ENCODE assay signal across 2 cellular contexts in genomic region chr4:184388106-184388505, GRCh38.
TF ChIP-seq lines count a peak whose summit lies in the region.

No MANE protein-coding gene starts in this region.

TF ChIP-seq in GM23338, 12 proteins besides CTCF, POLR2A, EP300 and RAD21:
- TF ChIP-seq CREB1 (CRISPR knock-in tag; IDR thresholded peaks at IDR 0.05; ENCODE audit: low read depth) (no peak), REST (IDR thresholded peaks at IDR 0.05; ENCODE audit: unreplicated experiment) (no peak), STAT1 (IDR thresholded peaks at IDR 0.05; ENCODE audit: unreplicated experiment) (no peak), ZNF331 (CRISPR knock-in tag; IDR thresholded peaks at IDR 0.05; ENCODE audit: low read depth) (no peak), JUNB (IDR thresholded peaks at IDR 0.05; ENCODE audit: unreplicated experiment) (no peak), NANOG (IDR thresholded peaks at IDR 0.05; ENCODE audit: borderline replicate concordance) (no peak), EZH2 (IDR thresholded peaks at IDR 0.05; ENCODE audit: low read depth, unreplicated experiment) (no peak), EZH2phosphoT487 (IDR thresholded peaks at IDR 0.05; ENCODE audit: unreplicated experiment) (no peak), POLR2AphosphoS5 (IDR thresholded peaks at IDR 0.05; ENCODE audit: low read depth) (no peak), ZNF462 (CRISPR knock-in tag; IDR thresholded peaks at IDR 0.05) (no peak), ZNF114 (CRISPR knock-in tag; IDR thresholded peaks at IDR 0.05) (no peak), ETS1 (IDR thresholded peaks at IDR 0.05) (no peak)

TF ChIP-seq in H1, 55 proteins besides CTCF, POLR2A, EP300 and RAD21:
- TF ChIP-seq SP2 (IDR thresholded peaks at IDR 0.05; ENCODE audit: low read length): no peak
- no peak for TF ChIP-seq HDAC2 (IDR thresholded peaks at IDR 0.05; ENCODE audit: borderline replicate concordance in 1 of 2, low read depth in 2 of 2, low read length in 2 of 2)
- no peak for TF ChIP-seq RNF2 (IDR thresholded peaks at IDR 0.05; ENCODE audit: borderline replicate concordance, low read depth, low read length, missing control alignments, poor library complexity, severe bottlenecking)
- no peak for TF ChIP-seq SAP30 (IDR thresholded peaks at IDR 0.05; ENCODE audit: insufficient read depth, insufficient replicate concordance, low read length)
- no peak for TF ChIP-seq BCL11A (IDR thresholded peaks at IDR 0.05; ENCODE audit: low read depth in 2 of 2, low read length in 2 of 2)
TF ChIP-seq in H1: peak in this region for 0.
